15 cellular contexts compared by ENCODE assay signal in genomic region chr13:108302279-108302678, GRCh38. TPM values are rescaled to one million over a fixed set of nuclear protein-coding genes. Genes with fewer than 3 reads are reported as not detected.
DNase-seq lines count a peak whose midpoint lies in the region; FAIRE-seq and TF ChIP-seq lines count a peak whose summit lies in the region.
"Had no signal": no experiment of that assay in that cellular context is flagged by ENCODE, and none has a peak within 500 bp of the region (broad histone marks: within the 10 kb centered on the region; RNA-seq: fewer than 3 reads in every experiment).

No MANE protein-coding gene starts in this region.

- CTCF ChIA-PET in A673 (lab: Charles Lee): no interaction called here

- H3K4me2 ChIP-seq in astrocyte (ENCODE audit: low read length): no peak overlapping the region
- H3K4me2 ChIP-seq: PC-9 had no signal

- H3K9me3 Mint-ChIP-seq in astrocyte (ENCODE audit: unreplicated experiment): no peaks in the 10 kb centered on the region
- H3K9me3 Mint-ChIP-seq: CD4-positive, alpha-beta T cell had no signal

- no peaks in the 10 kb centered on the region for H4K20me1 ChIP-seq in astrocyte (ENCODE audit: insufficient read depth, low read length)

- no peaks in the 10 kb centered on the region for H3K79me2 ChIP-seq in astrocyte (ENCODE audit: insufficient read depth, low read length)

- H2AFZ ChIP-seq in astrocyte (ENCODE audit: low read depth, low read length): no peak overlapping the region
- H2AFZ ChIP-seq: PC-9 had no signal

- BruUV-seq in A673 (replicated peaks; lab: Mats Ljungman, UMichigan): no TSS peak

- H3K4me1 ChIP-seq in astrocyte (ENCODE audit: insufficient read depth, low read length) (no peaks in the 10 kb centered on the region), A673 (ENCODE audit: insufficient read depth, low read length, poor library complexity, severe bottlenecking) (no peaks in the 10 kb centered on the region)

- H3K27me3 ChIP-seq in astrocyte (ENCODE audit: insufficient read depth, low read length) (no peaks in the 10 kb centered on the region), A673 (replicated peaks; ENCODE audit: insufficient read depth, low read depth, low read length, poor library complexity) (no peaks in the 10 kb centered on the region)

- DNase-seq in HCEC 1CT: peak; percentile 30
- DNase-seq in astrocyte (ENCODE audit: low read depth): peak; percentile 34
- peak; percentile 15 for DNase-seq in glomerular visceral epithelial cell (ENCODE audit: extremely low spot score)
- peak; percentile 36 for DNase-seq in renal cortical epithelial cell (ENCODE audit: low read depth)
- DNase-seq in NCI-H2227 (lab: John Stamatoyannopoulos, UW; ENCODE audit: unreplicated experiment): no peak
- no peak for DNase-seq in mesenteric fat pad (ENCODE audit: low spot score)
- DNase-seq in A673 (ENCODE audit: low spot score): no peak
- DNase-seq: CD4-positive, alpha-beta T cell; H7; Kasumi-1; NCI-H1105 treated with DMSO at 0.1 percent for 48 hours; NCI-H1930; NCI-H446 treated with DMSO at 0.1 percent for 48 hours; NCI-H774; PC-9 had no signal

- H3K9ac ChIP-seq in astrocyte (ENCODE audit: low read length): no peak overlapping the region

- H3K4me3 ChIP-seq in astrocyte (ENCODE audit: insufficient read depth, low read depth, low read length): no peak overlapping the region
- H3K4me3 ChIP-seq in A673 (ENCODE audit: low read depth, low read length, poor library complexity, severe bottlenecking): no peak overlapping the region
- H3K4me3 ChIP-seq: PC-9 had no signal

- TF ChIP-seq CTCF in astrocyte (IDR thresholded peaks at IDR 0.05; ENCODE audit: insufficient read depth, low read depth, low read length) (no peak), A673 (conservative IDR thresholded peaks at IDR 0.05; ENCODE audit: low read depth, low read length) (no peak)

- H3K36me3 ChIP-seq in astrocyte (ENCODE audit: insufficient read depth, low read length) (no peaks in the 10 kb centered on the region), A673 (ENCODE audit: insufficient read depth, low read length, poor library complexity, severe bottlenecking) (no peaks in the 10 kb centered on the region)

- FAIRE-seq in astrocyte (lab: Jason Lieb, UNC): no peak

- H3K4me1 Mint-ChIP-seq in astrocyte (ENCODE audit: low read depth, unreplicated experiment): peaks cover 5% of the 10 kb centered on the region

- no peaks in the 10 kb centered on the region for H3K9me3 ChIP-seq in astrocyte (ENCODE audit: insufficient read depth, low read depth, low read length)
- H3K9me3 ChIP-seq in A673 (ENCODE audit: low read depth, low read length, poor library complexity, severe bottlenecking): no peaks in the 10 kb centered on the region

- H3K4me3 Mint-ChIP-seq in astrocyte (ENCODE audit: unreplicated experiment): no peak overlapping the region
- H3K4me3 Mint-ChIP-seq: CD4-positive, alpha-beta T cell had no signal

- no peaks in the 10 kb centered on the region for H3K36me3 Mint-ChIP-seq in astrocyte (ENCODE audit: low read depth, unreplicated experiment)

- peak overlapping the region; percentile 22 for H3K27ac Mint-ChIP-seq in astrocyte (ENCODE audit: unreplicated experiment)
- H3K27ac Mint-ChIP-seq: CD4-positive, alpha-beta T cell had no signal

- H3K27me3 Mint-ChIP-seq in astrocyte (ENCODE audit: low read depth, unreplicated experiment): no peaks in the 10 kb centered on the region
- H3K27me3 Mint-ChIP-seq: CD4-positive, alpha-beta T cell had no signal

- intact Hi-C loops in A673 (cut with micrococcal nuclease; ENCODE audit: unreplicated experiment): no loop called here

- H3K27ac ChIP-seq in astrocyte (ENCODE audit: low read depth, low read length): no peak overlapping the region
- H3K27ac ChIP-seq in A673 (ENCODE audit: low read depth, low read length, poor library complexity, severe bottlenecking): no peak overlapping the region
- H3K27ac ChIP-seq: PC-9 had no signal

- POLR2A ChIA-PET in A673 (lab: Charles Lee; ENCODE audit: low non-redundant PET): no interaction called here

RNA-seq across cellular contexts. Expression of gene TNFSF13B, which starts 32.8 kb away (rescaled TPM):
- total RNA-seq in astrocyte (0.89 and 1.7 TPM in 2 replicates), renal cortical epithelial cell (1.3 and 4.7 TPM in 2 replicates), mesenteric fat pad (7.0 TPM), A673 (2021) (9.2 and 11.2 TPM in 2 replicates)

Comparison
In these comparisons a context has a peak if more than half of its experiments do, and no peak if none do; other contexts are left out.
1. DNase-seq: peak in HCEC 1CT (single experiment), astrocyte (single experiment), glomerular visceral epithelial cell (single experiment) and renal cortical epithelial cell (single experiment); none in NCI-H2227 (single experiment), mesenteric fat pad (single experiment) and A673 (single experiment).